17 cellular contexts compared by ENCODE assay signal in the genomic region with DNA sequence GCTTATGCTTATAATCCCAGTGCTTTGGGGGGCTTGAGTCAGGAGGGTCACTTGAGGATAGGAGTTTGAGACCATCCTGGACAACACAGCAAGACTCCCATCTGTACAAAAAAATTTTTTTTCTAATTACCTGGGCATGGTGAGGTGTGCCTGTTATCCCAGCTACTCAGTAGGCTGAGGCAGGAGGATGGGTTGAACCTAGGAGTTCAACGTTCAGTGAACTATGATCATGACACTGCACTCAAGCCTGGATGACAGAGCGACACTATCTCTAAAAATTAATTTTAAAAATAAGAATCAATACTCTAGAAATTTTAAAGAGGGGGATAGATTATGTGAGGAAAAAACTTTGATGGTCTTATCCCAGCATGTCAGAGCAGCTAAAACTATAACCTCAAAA. TPM values are rescaled to one million over a fixed set of nuclear protein-coding genes. Genes with fewer than 3 reads are reported as not detected.
A peak's percentile ranks its signal among the peaks of the same experiment; 100 is the strongest.
DNase-seq lines count a peak whose midpoint lies in the region; ATAC-seq and TF ChIP-seq lines count a peak whose summit lies in the region.
"Had no signal": no experiment of that assay in that cellular context is flagged by ENCODE, and none has a peak within 500 bp of the region (broad histone marks: within the 10 kb centered on the region; RNA-seq: fewer than 3 reads in every experiment).

No MANE protein-coding gene starts in this region.

- intact Hi-C loops in thyroid gland (cut with DNase I) (no loop called here), left ventricle myocardium superior (cut with micrococcal nuclease) (no loop called here)

- H3K27me3 ChIP-seq in HL-60 (ENCODE audit: insufficient read depth, poor library complexity, severe bottlenecking) (no peaks in the 10 kb centered on the region), liver (ENCODE audit: control insufficient read depth in 4 of 4, insufficient read depth in 4 of 4, low read length in 3 of 4) (no peaks in the 10 kb centered on the region), thyroid gland (no peaks in the 10 kb centered on the region)
- H3K27me3 ChIP-seq: BLaER1 treated with 17β-estradiol and CSF1 and Interleukin-3, amounts not matched to agents 10 nM and 100 nM had no signal

- H3K4me1 ChIP-seq in liver (ENCODE audit: control insufficient read depth in 4 of 4, insufficient read depth in 4 of 4, low read length in 3 of 4) (peaks cover under 1 to 24% (median 2%) of the 10 kb centered on the region in 4 donors), thyroid gland (peaks cover 2 to 22% of the 10 kb centered on the region in 2 donors)

- TF ChIP-seq CTCF in HL-60 (IDR thresholded peaks at IDR 0.05; ENCODE audit: insufficient read depth, low read length), result no peak
- TF ChIP-seq CTCF in liver (IDR thresholded peaks at IDR 0.05; ENCODE audit: low read depth, low read length, missing input control), result no peak
- no peak for TF ChIP-seq CTCF in thyroid gland (IDR thresholded peaks at IDR 0.05)

- ATAC-seq in left lobe of liver, result peak; percentile 57
- ATAC-seq in left ventricle myocardium superior, result no peak
- no peak for ATAC-seq in stimulated activated effector memory CD8-positive, alpha-beta T cell treated with anti-CD3 and anti-CD28 coated beads, Interleukin-12 subunit alpha, Interleukin-12 subunit beta, amount 100 ng/mL, for 72 hours
- no peak for ATAC-seq in HG02759 (IDR thresholded peaks at IDR 0.05; ENCODE audit: unreplicated experiment)
- ATAC-seq: CD8-positive, alpha-beta T cell had no signal

- H3K9me3 ChIP-seq in liver (ENCODE audit: control insufficient read depth in 4 of 4, low read length in 3 of 4) (no peaks in the 10 kb centered on the region), thyroid gland (no peaks in the 10 kb centered on the region)
- H3K9me3 ChIP-seq: Caco-2 had no signal

- no peak overlapping the region for H3K27ac Mint-ChIP-seq in stimulated activated effector memory CD8-positive, alpha-beta T cell treated with anti-CD3 and anti-CD28 coated beads, Interleukin-12 subunit alpha, Interleukin-12 subunit beta, amount 100 ng/mL, for 72 hours
- H3K27ac Mint-ChIP-seq: CD8-positive, alpha-beta T cell had no signal

- no peak for TF ChIP-seq POLR2A in thyroid gland (IDR thresholded peaks at IDR 0.05)

- no peak overlapping the region for H3K9ac ChIP-seq in liver (ENCODE audit: low read depth in 1 of 2, low read length in 2 of 2)
- H3K9ac ChIP-seq: BLaER1 treated with 17β-estradiol and CSF1 and Interleukin-3, amounts not matched to agents 10 nM and 100 nM had no signal

- H3K4me3 ChIP-seq in HL-60 (replicated peaks; ENCODE audit: insufficient read depth, low read length), result no peak overlapping the region
- H3K4me3 ChIP-seq in liver (ENCODE audit: low read depth in 1 of 3, low read length in 3 of 3), result no peak overlapping the region
- no peak overlapping the region for H3K4me3 ChIP-seq in thyroid gland (replicated peaks in 1 of 3)
- H3K4me3 ChIP-seq: A549; BLaER1 treated with 17β-estradiol and CSF1 and Interleukin-3, amounts not matched to agents 10 nM and 100 nM had no signal

- DNase-seq in HL-60 (ENCODE audit: low read depth in 1 of 2, low spot score in 1 of 2) (no peak), left lobe of liver (ENCODE audit: low spot score) (no peak), thyroid gland (no peak), left ventricle myocardium superior (no peak)
- no peak for DNase-seq in stimulated activated effector memory CD8-positive, alpha-beta T cell treated with anti-CD3 and anti-CD28 coated beads, Interleukin-12 subunit alpha, Interleukin-12 subunit beta, amount 100 ng/mL, for 72 hours (ENCODE audit: low spot score in 2 of 2)
- DNase-seq: AML-193; Caco-2; Calu3; CD4-positive, alpha-beta T cell; CD8-positive, alpha-beta T cell; GF-D8 had no signal

- TF ChIP-seq RAD21 in liver (IDR thresholded peaks at IDR 0.05), result no peak

- no peak overlapping the region for H3K4me3 Mint-ChIP-seq in stimulated activated effector memory CD8-positive, alpha-beta T cell treated with anti-CD3 and anti-CD28 coated beads, Interleukin-12 subunit alpha, Interleukin-12 subunit beta, amount 100 ng/mL, for 72 hours
- H3K4me3 Mint-ChIP-seq: CD4-positive, alpha-beta T cell; CD8-positive, alpha-beta T cell had no signal

- peaks cover 10% of the 10 kb centered on the region for H3K4me1 Mint-ChIP-seq in stimulated activated effector memory CD8-positive, alpha-beta T cell treated with anti-CD3 and anti-CD28 coated beads, Interleukin-12 subunit alpha, Interleukin-12 subunit beta, amount 100 ng/mL, for 72 hours

- no peaks in the 10 kb centered on the region for H3K36me3 Mint-ChIP-seq in stimulated activated effector memory CD8-positive, alpha-beta T cell treated with anti-CD3 and anti-CD28 coated beads, Interleukin-12 subunit alpha, Interleukin-12 subunit beta, amount 100 ng/mL, for 72 hours

- WGBS in liver, result 39% methylated on average over 2 of the region's 2 CpGs
- WGBS in thyroid gland, 2 donors, result 93 to 95% methylated on average over 2 of the region's 2 CpGs

- H3K36me3 ChIP-seq in liver (ENCODE audit: control insufficient read depth in 4 of 4, insufficient read depth in 3 of 4, low read depth in 1 of 4, low read length in 3 of 4) (peaks cover 0 to 4% (median under 1%) of the 10 kb centered on the region in 4 donors), thyroid gland (no peaks in the 10 kb centered on the region)

- peaks cover under 1% of the 10 kb centered on the region for H3K9me3 Mint-ChIP-seq in stimulated activated effector memory CD8-positive, alpha-beta T cell treated with anti-CD3 and anti-CD28 coated beads, Interleukin-12 subunit alpha, Interleukin-12 subunit beta, amount 100 ng/mL, for 72 hours
- H3K9me3 Mint-ChIP-seq: CD8-positive, alpha-beta T cell had no signal

- peak overlapping the region; percentile 4; the same call in 1 of the 2 replicates for H3K27ac ChIP-seq in HL-60 (replicated peaks)
- peak overlapping the region; percentile 14 to 28 for H3K27ac ChIP-seq in liver (ENCODE audit: low read depth in 1 of 2, low read length in 2 of 2)
- H3K27ac ChIP-seq in thyroid gland, result peak overlapping the region in 2 of 3 donors; percentile 30 to 47
- H3K27ac ChIP-seq: 22Rv1; BLaER1 treated with 17β-estradiol and CSF1 and Interleukin-3, amounts not matched to agents 10 nM and 100 nM; C4-2B had no signal

TF ChIP-seq in liver, 16 proteins besides CTCF, POLR2A, EP300 and RAD21:
- TF ChIP-seq RXRA (IDR thresholded peaks at IDR 0.05), result peak; percentile 53 to 58
- no peak for TF ChIP-seq REST (IDR thresholded peaks at IDR 0.05)
- no peak for TF ChIP-seq SP1 (IDR thresholded peaks at IDR 0.05)
- TF ChIP-seq HNF4A (conservative IDR thresholded peaks at IDR 0.05), result peak; percentile 55 to 59

RNA-seq across cellular contexts. Expression of gene SLC23A2, which starts 44.1 kb away (rescaled TPM):
- 27.4 TPM for total RNA-seq in left lobe of liver
- 10 to 100 TPM; 10.6 to 48.4 TPM for total RNA-seq in liver
- polyA plus RNA-seq in liver, result 10 to 100 TPM in 1 of 2 donors, 1 to 10 TPM in 1; 9.1 to 18.9 TPM
- total RNA-seq in thyroid gland, result 10 to 100 TPM; 36.3 to 67.1 (median 53.7) TPM
- 6.4 TPM for total RNA-seq in left ventricle myocardium superior
